Comparison of ENCODE assay signal across 1 cellular context in the genomic region with DNA sequence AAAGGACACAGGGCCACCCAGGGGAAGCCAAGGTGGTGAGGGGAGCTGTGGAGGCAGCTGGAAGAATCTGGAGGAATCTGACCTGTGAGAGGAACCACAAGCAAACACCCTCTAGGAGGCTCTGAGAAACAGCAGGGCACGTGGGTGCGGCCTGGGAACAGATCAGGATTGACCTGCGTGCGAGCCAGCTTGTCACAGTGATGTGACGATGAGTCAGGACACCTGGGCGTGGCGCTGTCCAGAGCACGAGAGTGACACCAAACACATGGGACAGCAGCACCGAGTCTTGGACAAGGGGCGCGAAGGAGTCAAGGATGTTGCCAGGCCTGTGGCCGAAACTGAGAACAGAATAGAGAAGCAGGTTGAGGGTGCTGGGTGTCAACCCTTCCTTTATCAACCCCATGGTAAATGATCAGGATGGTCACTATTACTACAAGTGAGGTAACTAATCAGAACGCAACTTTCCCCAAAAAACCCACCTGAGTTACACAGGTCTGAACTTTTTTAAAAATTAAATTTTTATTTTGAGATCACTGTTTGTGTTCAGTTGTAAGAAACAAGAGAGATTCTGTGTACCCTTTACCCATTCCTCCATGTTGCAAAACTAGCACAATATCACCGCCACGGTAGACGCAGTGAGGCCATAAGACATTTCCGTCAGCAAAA.
A peak's percentile ranks its signal among the peaks of the same experiment; 100 is the strongest.
TF ChIP-seq lines count a peak whose summit lies in the region.

No MANE protein-coding gene starts in this region.

TF ChIP-seq in GM12878, 131 proteins besides CTCF, POLR2A, EP300 and RAD21 (continued from another document and continues in another):
- TF ChIP-seq MYB (IDR thresholded peaks at IDR 0.05; ENCODE audit: borderline replicate concordance, low read depth, low read length) (no peak), JUND (IDR thresholded peaks at IDR 0.05; ENCODE audit: low read depth, low read length) (0 out of 2 replicates have a peak, but pooled peaks have one; percentile 39), SPI1 (IDR thresholded peaks at IDR 0.05; ENCODE audit: borderline replicate concordance, insufficient read depth, low read depth, low read length) (peak; percentile 76; the same call in 1 of the 2 replicates), ASH2L (IDR thresholded peaks at IDR 0.05; ENCODE audit: borderline replicate concordance, low read depth) (no peak), NFXL1 (IDR thresholded peaks at IDR 0.05; ENCODE audit: borderline replicate concordance) (no peak), MXI1 (IDR thresholded peaks at IDR 0.05; ENCODE audit: low read depth, low read length) (peak; percentile 93), GATAD2B (conservative IDR thresholded peaks at IDR 0.05; ENCODE audit: low read depth) (peak; percentile 16), TCF12 (IDR thresholded peaks at IDR 0.05; ENCODE audit: low read depth, low read length) (peak; percentile 92), KLF5 (IDR thresholded peaks at IDR 0.05; ENCODE audit: partially characterized antibody) (peak; percentile 60), BACH1 (IDR thresholded peaks at IDR 0.05; ENCODE audit: borderline replicate concordance) (peak; percentile 88), IKZF1 (conservative IDR thresholded peaks at IDR 0.05) (peak; percentile 91), LARP7 (IDR thresholded peaks at IDR 0.05) (peak; percentile 49; the same call in 1 of the 2 replicates), NFIC (IDR thresholded peaks at IDR 0.05; ENCODE audit: low read depth, low read length) (peak; percentile 78; the same call in 1 of the 2 replicates), CEBPB (IDR thresholded peaks at IDR 0.05; ENCODE audit: borderline replicate concordance in 1 of 2, low read depth in 2 of 2, low read length in 2 of 2) (no peak), KDM1A (IDR thresholded peaks at IDR 0.05; ENCODE audit: borderline replicate concordance) (no peak), MYC (IDR thresholded peaks at IDR 0.05; ENCODE audit: insufficient read depth, insufficient read length, insufficient replicate concordance, low read length, severe bottlenecking) (no peak), RFX5 (IDR thresholded peaks at IDR 0.05; ENCODE audit: low read depth, low read length) (no peak), YBX1 (IDR thresholded peaks at IDR 0.05) (no peak), NR2F1 (conservative IDR thresholded peaks at IDR 0.05) (peak; percentile 66), FOXM1 (IDR thresholded peaks at IDR 0.05; ENCODE audit: low read depth, low read length) (peak; percentile 58), PRDM15 (CRISPR knock-in tag; IDR thresholded peaks at IDR 0.05) (no peak), SREBF2 (IDR thresholded peaks at IDR 0.05; ENCODE audit: low read length) (no peak), ZNF592 (IDR thresholded peaks at IDR 0.05) (no peak; the same call in 1 of the 2 replicates), ZZZ3 (IDR thresholded peaks at IDR 0.05; ENCODE audit: control insufficient read depth, insufficient read length, low read depth) (no peak), MTA3 (IDR thresholded peaks at IDR 0.05; ENCODE audit: borderline replicate concordance, low read length) (peak; percentile 87; the same call in 1 of the 2 replicates), RB1 (IDR thresholded peaks at IDR 0.05; ENCODE audit: borderline replicate concordance) (peak; percentile 58; the same call in 1 of the 2 replicates), SMC3 (IDR thresholded peaks at IDR 0.05; ENCODE audit: borderline replicate concordance, low read length) (peak; percentile 13; the same call in 1 of the 2 replicates), SIN3A (IDR thresholded peaks at IDR 0.05; ENCODE audit: low read depth, low read length) (no peak; the same call in 1 of the 2 replicates), BHLHE40 (IDR thresholded peaks at IDR 0.05; ENCODE audit: borderline replicate concordance in 1 of 2, low read depth in 2 of 2, low read length in 1 of 2) (peak; percentile 95 to 98), ZNF207 (IDR thresholded peaks at IDR 0.05; ENCODE audit: borderline replicate concordance) (peak; percentile 80), SUZ12 (IDR thresholded peaks at IDR 0.05; ENCODE audit: unreplicated experiment) (no peak), ZSCAN29 (IDR thresholded peaks at IDR 0.05) (no peak), SKIL (IDR thresholded peaks at IDR 0.05; ENCODE audit: low read depth, poor library complexity, severe bottlenecking) (peak; percentile 68), BCL3 (IDR thresholded peaks at IDR 0.05; ENCODE audit: borderline replicate concordance, insufficient read depth, low read depth, low read length, poor library complexity, severe bottlenecking) (peak; percentile 72)
- TF ChIP-seq, protein P1, sequence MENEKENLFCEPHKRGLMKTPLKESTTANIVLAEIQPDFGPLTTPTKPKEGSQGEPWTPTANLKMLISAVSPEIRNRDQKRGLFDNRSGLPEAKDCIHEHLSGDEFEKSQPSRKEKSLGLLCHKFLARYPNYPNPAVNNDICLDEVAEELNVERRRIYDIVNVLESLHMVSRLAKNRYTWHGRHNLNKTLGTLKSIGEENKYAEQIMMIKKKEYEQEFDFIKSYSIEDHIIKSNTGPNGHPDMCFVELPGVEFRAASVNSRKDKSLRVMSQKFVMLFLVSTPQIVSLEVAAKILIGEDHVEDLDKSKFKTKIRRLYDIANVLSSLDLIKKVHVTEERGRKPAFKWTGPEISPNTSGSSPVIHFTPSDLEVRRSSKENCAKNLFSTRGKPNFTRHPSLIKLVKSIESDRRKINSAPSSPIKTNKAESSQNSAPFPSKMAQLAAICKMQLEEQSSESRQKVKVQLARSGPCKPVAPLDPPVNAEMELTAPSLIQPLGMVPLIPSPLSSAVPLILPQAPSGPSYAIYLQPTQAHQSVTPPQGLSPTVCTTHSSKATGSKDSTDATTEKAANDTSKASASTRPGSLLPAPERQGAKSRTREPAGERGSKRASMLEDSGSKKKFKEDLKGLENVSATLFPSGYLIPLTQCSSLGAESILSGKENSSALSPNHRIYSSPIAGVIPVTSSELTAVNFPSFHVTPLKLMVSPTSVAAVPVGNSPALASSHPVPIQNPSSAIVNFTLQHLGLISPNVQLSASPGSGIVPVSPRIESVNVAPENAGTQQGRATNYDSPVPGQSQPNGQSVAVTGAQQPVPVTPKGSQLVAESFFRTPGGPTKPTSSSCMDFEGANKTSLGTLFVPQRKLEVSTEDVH (IDR thresholded peaks at IDR 0.05; ENCODE audit: low read depth, partially characterized antibody): no peak
- TF ChIP-seq, protein P2, sequence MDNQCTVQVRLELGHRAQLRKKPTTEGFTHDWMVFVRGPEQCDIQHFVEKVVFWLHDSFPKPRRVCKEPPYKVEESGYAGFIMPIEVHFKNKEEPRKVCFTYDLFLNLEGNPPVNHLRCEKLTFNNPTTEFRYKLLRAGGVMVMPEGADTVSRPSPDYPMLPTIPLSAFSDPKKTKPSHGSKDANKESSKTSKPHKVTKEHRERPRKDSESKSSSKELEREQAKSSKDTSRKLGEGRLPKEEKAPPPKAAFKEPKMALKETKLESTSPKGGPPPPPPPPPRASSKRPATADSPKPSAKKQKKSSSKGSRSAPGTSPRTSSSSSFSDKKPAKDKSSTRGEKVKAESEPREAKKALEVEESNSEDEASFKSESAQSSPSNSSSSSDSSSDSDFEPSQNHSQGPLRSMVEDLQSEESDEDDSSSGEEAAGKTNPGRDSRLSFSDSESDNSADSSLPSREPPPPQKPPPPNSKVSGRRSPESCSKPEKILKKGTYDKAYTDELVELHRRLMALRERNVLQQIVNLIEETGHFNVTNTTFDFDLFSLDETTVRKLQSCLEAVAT (IDR thresholded peaks at IDR 0.05): no peak; the same call in 1 of the 2 replicates
- TF ChIP-seq, protein P3, sequence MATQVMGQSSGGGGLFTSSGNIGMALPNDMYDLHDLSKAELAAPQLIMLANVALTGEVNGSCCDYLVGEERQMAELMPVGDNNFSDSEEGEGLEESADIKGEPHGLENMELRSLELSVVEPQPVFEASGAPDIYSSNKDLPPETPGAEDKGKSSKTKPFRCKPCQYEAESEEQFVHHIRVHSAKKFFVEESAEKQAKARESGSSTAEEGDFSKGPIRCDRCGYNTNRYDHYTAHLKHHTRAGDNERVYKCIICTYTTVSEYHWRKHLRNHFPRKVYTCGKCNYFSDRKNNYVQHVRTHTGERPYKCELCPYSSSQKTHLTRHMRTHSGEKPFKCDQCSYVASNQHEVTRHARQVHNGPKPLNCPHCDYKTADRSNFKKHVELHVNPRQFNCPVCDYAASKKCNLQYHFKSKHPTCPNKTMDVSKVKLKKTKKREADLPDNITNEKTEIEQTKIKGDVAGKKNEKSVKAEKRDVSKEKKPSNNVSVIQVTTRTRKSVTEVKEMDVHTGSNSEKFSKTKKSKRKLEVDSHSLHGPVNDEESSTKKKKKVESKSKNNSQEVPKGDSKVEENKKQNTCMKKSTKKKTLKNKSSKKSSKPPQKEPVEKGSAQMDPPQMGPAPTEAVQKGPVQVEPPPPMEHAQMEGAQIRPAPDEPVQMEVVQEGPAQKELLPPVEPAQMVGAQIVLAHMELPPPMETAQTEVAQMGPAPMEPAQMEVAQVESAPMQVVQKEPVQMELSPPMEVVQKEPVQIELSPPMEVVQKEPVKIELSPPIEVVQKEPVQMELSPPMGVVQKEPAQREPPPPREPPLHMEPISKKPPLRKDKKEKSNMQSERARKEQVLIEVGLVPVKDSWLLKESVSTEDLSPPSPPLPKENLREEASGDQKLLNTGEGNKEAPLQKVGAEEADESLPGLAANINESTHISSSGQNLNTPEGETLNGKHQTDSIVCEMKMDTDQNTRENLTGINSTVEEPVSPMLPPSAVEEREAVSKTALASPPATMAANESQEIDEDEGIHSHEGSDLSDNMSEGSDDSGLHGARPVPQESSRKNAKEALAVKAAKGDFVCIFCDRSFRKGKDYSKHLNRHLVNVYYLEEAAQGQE (IDR thresholded peaks at IDR 0.05; ENCODE audit: low read depth, low read length): peak; percentile 60; the same call in 1 of the 2 replicates
